ENCODE assay signal across 3 cellular contexts in the genomic region with DNA sequence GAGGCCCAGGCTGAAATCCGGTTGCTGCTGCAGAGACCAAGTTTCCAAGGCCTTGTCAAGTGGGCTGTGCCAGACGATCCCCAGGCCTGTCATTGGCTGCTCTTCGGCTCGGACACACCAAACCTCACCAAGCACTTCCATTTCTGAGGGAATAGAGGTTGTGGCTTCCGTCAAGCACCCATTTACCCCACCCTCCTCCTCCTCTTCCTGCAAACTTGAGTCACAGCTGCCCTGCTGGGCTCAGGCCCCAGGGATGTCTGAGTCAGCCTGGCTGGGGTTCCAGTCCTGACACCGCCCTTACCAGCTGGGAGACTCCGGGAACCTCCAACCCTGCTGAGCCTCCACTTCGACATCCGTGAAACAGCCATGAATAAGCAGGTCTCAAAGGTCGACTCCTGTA. TPM values are rescaled to one million over a fixed set of nuclear protein-coding genes. Genes with fewer than 3 reads are reported as not detected.
"Had no signal": no experiment of that assay in that cellular context is flagged by ENCODE, and none has a peak within 500 bp of the region (broad histone marks: within the 10 kb centered on the region; RNA-seq: fewer than 3 reads in every experiment).

No MANE protein-coding gene starts in this region.

RNA-seq across cellular contexts. Expression of gene GRAPL, which starts 31.1 kb away (rescaled TPM):
- total RNA-seq: kidney epithelial cell, occipital lobe had no signal
- polyA plus RNA-seq: fibroblast of lung had no signal
